8 cellular contexts compared by ENCODE assay signal in the genomic region with DNA sequence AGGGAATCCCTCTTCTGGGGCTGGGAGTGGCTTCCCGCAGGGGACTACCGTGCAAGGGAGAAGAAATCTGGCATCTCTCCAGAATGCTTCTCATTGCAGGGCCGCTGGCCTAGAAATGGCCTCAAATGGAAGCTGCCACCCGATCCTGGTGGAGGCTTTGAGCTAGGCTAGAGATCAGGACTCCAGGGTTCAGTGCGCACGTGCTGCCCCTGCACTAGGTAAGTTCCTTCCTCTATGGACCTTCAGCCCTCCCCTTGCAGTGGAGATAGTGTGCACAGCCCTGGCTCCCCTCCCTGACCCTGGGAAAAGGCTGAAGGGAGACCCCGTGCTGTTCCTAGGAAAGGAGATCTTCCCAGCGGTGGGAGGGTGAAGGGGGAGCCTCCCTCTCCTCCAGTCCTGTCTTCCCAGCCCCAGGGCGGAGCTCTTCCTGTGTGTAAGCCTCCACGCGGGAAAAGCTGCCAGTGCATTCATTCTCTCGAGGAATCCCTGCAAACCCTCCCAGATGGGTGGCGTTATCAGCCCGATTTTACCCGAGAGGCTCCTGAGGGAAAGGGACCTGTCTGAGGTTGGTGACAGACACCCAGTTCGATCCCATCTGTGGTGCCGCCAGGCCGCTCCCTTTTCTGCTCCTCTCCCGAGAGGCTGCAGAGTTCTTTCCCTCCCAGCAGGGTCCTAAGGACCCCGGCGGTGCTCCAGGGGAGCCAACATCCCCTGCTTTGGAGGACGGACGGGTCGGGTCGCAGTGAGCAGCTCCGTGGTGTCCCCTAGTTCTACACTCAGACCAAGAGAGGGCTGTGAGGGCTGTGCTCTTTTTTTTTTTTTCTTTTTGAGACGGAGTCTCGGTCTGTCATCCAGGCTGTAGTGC. TPM values are rescaled to one million over a fixed set of nuclear protein-coding genes. Genes with fewer than 3 reads are reported as not detected.
A peak's percentile ranks its signal among the peaks of the same experiment; 100 is the strongest.
DNase-seq lines count a peak whose midpoint lies in the region; ATAC-seq and TF ChIP-seq lines count a peak whose summit lies in the region.

No MANE protein-coding gene starts in this region.

- no peaks in the 10 kb centered on the region for H3K9me3 Mint-ChIP-seq in Caco-2 (ENCODE audit: unreplicated experiment)

- no peaks in the 10 kb centered on the region for H3K27me3 ChIP-seq in Caco-2 (replicated peaks; ENCODE audit: control insufficient read depth, insufficient read depth, low read length)

- H3K9me3 ChIP-seq in Caco-2 = no peaks in the 10 kb centered on the region

- peaks cover 24% of the 10 kb centered on the region for H3K4me1 Mint-ChIP-seq in Caco-2 (ENCODE audit: low read depth, unreplicated experiment)

- peak overlapping the region; percentile 42 for H3K27ac Mint-ChIP-seq in Caco-2 (ENCODE audit: unreplicated experiment)

- no peak for ATAC-seq in GM18867 (IDR thresholded peaks at IDR 0.05; ENCODE audit: unreplicated experiment)
- ATAC-seq in HG03135 (IDR thresholded peaks at IDR 0.05; ENCODE audit: unreplicated experiment) = no peak
- ATAC-seq in HG03280 (IDR thresholded peaks at IDR 0.05; ENCODE audit: unreplicated experiment) = no peak

- POLR2A ChIA-PET in Caco-2 (lab: Charles Lee) = interaction anchor here (1.2 kb wide), 1 partner anchor 48 kb away, joined by 5 read pairs; the partner anchor contains the start of gene URM1

- H3K4me1 ChIP-seq in Caco-2 = peaks cover 38% of the 10 kb centered on the region

- no peak for TF ChIP-seq CTCF in Caco-2 (IDR thresholded peaks at IDR 0.05; ENCODE audit: insufficient read depth in 1 of 2, low read depth in 1 of 2, low read length in 1 of 2, severe bottlenecking in 1 of 2, unreplicated experiment in 1 of 2)

- H3K36me3 ChIP-seq in Caco-2 (ENCODE audit: control insufficient read depth, insufficient read depth, low read length) = no peaks in the 10 kb centered on the region

- peak overlapping the region; percentile 60 for H3K27ac ChIP-seq in angular gyrus (ENCODE audit: low read depth, low read length)

- CTCF ChIA-PET in Caco-2 (lab: Charles Lee) = interaction anchor here (0.7 to 2.9 kb wide), 12 partner anchors 8 to 1205 kb away, joined by 3 to 28 read pairs (median 5); partner anchors contain the start of gene URM1

- H3K4me3 Mint-ChIP-seq in Caco-2 (ENCODE audit: unreplicated experiment) = peak overlapping the region; percentile 75

- no TSS peak for BruUV-seq in Caco-2 (replicated peaks; lab: Mats Ljungman, UMichigan)

- intact Hi-C loops in Caco-2 (cut with micrococcal nuclease; ENCODE audit: unreplicated experiment) = no loop called here

- peaks cover 6% of the 10 kb centered on the region for H3K36me3 Mint-ChIP-seq in Caco-2 (ENCODE audit: insufficient read depth, unreplicated experiment)

- no peaks in the 10 kb centered on the region for H3K27me3 Mint-ChIP-seq in Caco-2 (ENCODE audit: insufficient read depth, unreplicated experiment)

- DNase-seq in Caco-2 (no peak), M059J (ENCODE audit: low read depth) (peak; percentile 42), lung microvascular endothelial cell (ENCODE audit: low read depth in 2 of 2) (peak; percentile 22 to 48)
- no peak for DNase-seq in stimulated activated CD4-positive, alpha-beta T cell treated with anti-CD3 and anti-CD28 coated beads, Interleukin-4, amount 100 ng/mL, for 24 hours

- H3K4me3 ChIP-seq in Caco-2 (ENCODE audit: low read depth, low read length) = peak overlapping the region; percentile 78

RNA-seq across cellular contexts. Expression of gene CERCAM, which starts 1.4 kb away (rescaled TPM):
- total RNA-seq in Caco-2 (2022) (12.3 and 18.7 TPM in 2 replicates), lung microvascular endothelial cell (16.1 and 19.0 TPM in 2 replicates)
- 15.5 and 24.1 TPM in 2 replicates for total RNA-seq in M059J (2014; rRNA removed; shearing (Covaris generic))

RNA-seq across cellular contexts. Expression of gene ODF2, which starts 36.5 kb away (rescaled TPM):
- 34.6 and 34.9 TPM in 2 replicates for total RNA-seq in Caco-2 (2022)
- 32.7 and 56.5 TPM in 2 replicates for total RNA-seq in M059J (2014; rRNA removed; shearing (Covaris generic))
- 20.5 and 25.4 TPM in 2 replicates for total RNA-seq in lung microvascular endothelial cell

RNA-seq across cellular contexts. Expression of gene URM1, which starts 48.1 kb away (rescaled TPM):
- total RNA-seq in Caco-2 (2022) (55.9 and 62.7 TPM in 2 replicates), lung microvascular endothelial cell (36.0 and 46.4 TPM in 2 replicates)
- total RNA-seq in M059J (2014; rRNA removed; shearing (Covaris generic)) = 40.8 and 50.7 TPM in 2 replicates

Comparison
In these comparisons a context has a peak if more than half of its experiments do, and no peak if none do; other contexts are left out.
1. DNase-seq: peak in M059J (single experiment) and lung microvascular endothelial cell (2 of 2); none in Caco-2 (0 of 2) and stimulated activated CD4-positive, alpha-beta T cell treated with anti-CD3 and anti-CD28 coated beads, Interleukin-4, amount 100 ng/mL, for 24 hours (single experiment).